8 cellular contexts compared by ENCODE assay signal in the genomic region with DNA sequence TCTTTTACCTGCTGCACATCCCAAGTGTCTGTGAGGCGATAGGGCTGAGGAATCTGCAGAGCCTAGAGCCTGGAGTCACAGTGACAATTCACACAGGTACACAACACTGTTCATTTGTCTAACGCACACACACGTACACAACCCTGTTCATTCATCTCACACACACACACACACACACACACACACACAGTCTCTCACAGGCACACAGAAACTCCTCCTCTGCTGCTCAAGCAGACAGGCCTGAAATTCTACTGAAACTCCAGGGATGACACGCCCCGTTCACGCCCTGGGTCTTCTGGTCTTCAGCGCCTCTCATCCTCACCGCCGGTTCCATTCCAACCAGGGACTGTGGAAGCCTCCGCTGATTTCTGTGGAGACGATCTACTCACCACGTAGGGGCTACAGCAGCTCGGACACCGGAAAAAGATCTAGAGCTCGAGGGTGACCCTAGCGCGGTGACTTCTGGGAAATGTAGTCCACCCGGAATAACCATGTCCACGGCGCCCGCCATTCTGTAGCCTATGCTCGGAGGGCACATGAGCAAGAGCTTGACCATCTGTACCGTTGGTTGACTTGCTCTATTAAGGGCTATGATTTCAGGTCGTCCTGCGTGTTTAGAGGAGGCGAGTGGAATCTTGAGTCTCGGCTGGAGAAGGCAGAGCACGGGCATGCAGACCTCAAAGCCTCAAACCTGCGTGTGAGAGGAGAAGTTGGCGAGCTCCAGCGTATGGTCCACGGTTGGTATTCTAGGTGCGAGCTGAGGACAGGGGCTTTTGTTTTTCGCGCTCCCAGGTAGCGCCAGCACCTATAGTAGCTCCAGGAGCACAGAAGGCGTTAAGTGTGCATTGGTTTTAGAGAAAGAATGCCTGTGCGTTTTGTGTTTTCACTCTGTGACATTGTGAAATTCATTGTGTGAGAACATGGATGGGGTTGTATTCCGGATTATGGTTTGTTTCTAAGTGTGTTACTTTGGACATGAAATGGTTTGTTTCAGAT. TPM values are rescaled to one million over a fixed set of nuclear protein-coding genes. Genes with fewer than 3 reads are reported as not detected.
DNase-seq lines count a peak whose midpoint lies in the region; ATAC-seq and TF ChIP-seq lines count a peak whose summit lies in the region.

No MANE protein-coding gene starts in this region.

- WGBS in mesodermal cell (ENCODE audit: insufficient coverage in 2 of 2), 2 experiments: 42 to 51% methylated on average over 29 to 32 of the region's 39 CpGs

- no peak for TF ChIP-seq CTCF in epithelial cell of esophagus (IDR thresholded peaks at IDR 0.05; ENCODE audit: insufficient read depth, low read depth, low read length, missing control alignments)

- DNase-seq in D341Med (ENCODE audit: low spot score) (peak; percentile 38), H7 (peak; percentile 35), NCI-H748 treated with DMSO at 0.1 percent for 48 hours (lab: John Stamatoyannopoulos, UW) (peak; percentile 39), epithelial cell of esophagus (ENCODE audit: low read depth) (peak; percentile 80)
- DNase-seq in activated CD8-positive, alpha-beta memory T cell treated with anti-CD3 and anti-CD28 coated beads, Interleukin-2, amount 50 U/mL, for 48 hours: peak; percentile 80
- peak; percentile 39 for DNase-seq in stimulated activated CD8-positive, alpha-beta memory T cell treated with anti-CD3 and anti-CD28 coated beads, Interleukin-12 subunit alpha, Interleukin-12 subunit beta, amount 100 ng/mL, for 1 hour (ENCODE audit: low read depth)

- no peaks in the 10 kb centered on the region for H3K36me3 ChIP-seq in H7 (replicated peaks; ENCODE audit: control insufficient read depth, insufficient read depth, low read length)
- H3K36me3 ChIP-seq in mesodermal cell (ENCODE audit: control insufficient read depth, insufficient read depth, low read length): no peaks in the 10 kb centered on the region

- H3K9me3 ChIP-seq in mesodermal cell (ENCODE audit: control insufficient read depth, low read length): peaks cover 10% of the 10 kb centered on the region

- H3K4me3 ChIP-seq in H7 (ENCODE audit: insufficient read depth, low read depth, low read length) (peak overlapping the region; percentile 53), epithelial cell of esophagus (ENCODE audit: low read length) (peak overlapping the region; percentile 58), mesodermal cell (ENCODE audit: extremely low read depth, insufficient read depth, low read length, poor library complexity, severe bottlenecking) (peak overlapping the region; percentile 46)

- H3K27me3 ChIP-seq in H7 (ENCODE audit: control insufficient read depth, insufficient read depth, low read length): no peaks in the 10 kb centered on the region

- no peak overlapping the region for H3K27ac ChIP-seq in mesodermal cell (ENCODE audit: low read depth, low read length, severe bottlenecking)

- ATAC-seq in HG03039 (IDR thresholded peaks at IDR 0.05; ENCODE audit: unreplicated experiment): no peak

- H3K4me1 ChIP-seq in mesodermal cell (ENCODE audit: control insufficient read depth, insufficient read depth, low read length, poor library complexity, severe bottlenecking): no peaks in the 10 kb centered on the region

RNA-seq across cellular contexts. Expression of a gene that starts 17.9 kb away (rescaled TPM):
- total RNA-seq in H7 (2014; rRNA removed; shearing (Covaris generic)): 0.90 and 1.2 TPM in 2 replicates
- 4.1 TPM for polyA plus RNA-seq in mesodermal cell (2013, experiment 1 of 2)
- 4.2 TPM for polyA plus RNA-seq in mesodermal cell (2013, experiment 2 of 2)

RNA-seq across cellular contexts. Expression of a gene that starts 33.4 kb away (rescaled TPM):
- total RNA-seq in H7 (2014; rRNA removed; shearing (Covaris generic)): 11.6 and 11.9 TPM in 2 replicates
- polyA plus RNA-seq in mesodermal cell (2013, experiment 1 of 2): 9.3 TPM
- 11.8 TPM for polyA plus RNA-seq in mesodermal cell (2013, experiment 2 of 2)

RNA-seq across cellular contexts. Expression of a gene that starts 49.3 kb away (rescaled TPM):
- 2.2 and 3.0 TPM in 2 replicates for total RNA-seq in H7 (2014; rRNA removed; shearing (Covaris generic))
- polyA plus RNA-seq in mesodermal cell (2013, experiment 1 of 2): 2.7 TPM
- 2.3 TPM for polyA plus RNA-seq in mesodermal cell (2013, experiment 2 of 2)
